ENCODE assay signal across 11 cellular contexts in genomic region chr3:157082305-157082981, GRCh38.
DNase-seq lines count a peak whose midpoint lies in the region; ATAC-seq and TF ChIP-seq lines count a peak whose summit lies in the region.
"Had no signal": no experiment of that assay in that cellular context is flagged by ENCODE, and none has a peak within 500 bp of the region (broad histone marks: within the 10 kb centered on the region; RNA-seq: fewer than 3 reads in every experiment).

No MANE protein-coding gene starts in this region.

- peak overlapping the region; percentile 85 to 96 (median 89) for H3K27ac Mint-ChIP-seq in CD4-positive, alpha-beta memory T cell
- H3K27ac Mint-ChIP-seq in naive thymus-derived CD8-positive, alpha-beta T cell = peak overlapping the region in 9 of 10 donors; percentile 7 to 80 (median 69)

- H3K4me2 ChIP-seq in MM.1S (ENCODE audit: low read depth, low read length) = no peak overlapping the region

- H3K36me3 Mint-ChIP-seq in CD4-positive, alpha-beta memory T cell = no peaks in the 10 kb centered on the region
- H3K36me3 Mint-ChIP-seq in naive thymus-derived CD8-positive, alpha-beta T cell = no peaks in the 10 kb centered on the region

- DNase-seq in CD4-positive, alpha-beta memory T cell = no peak
- DNase-seq in MM.1S (no peak), dorsolateral prefrontal cortex (peak in 5 of 10 donors; percentile 25 to 62 (median 58)), AG08396 (ENCODE audit: low spot score) (no peak), NCI-H1417 treated with DMSO at 0.1 percent for 48 hours (lab: John Stamatoyannopoulos, UW) (no peak), upper lobe of left lung (no peak), NCI-H1105 (lab: John Stamatoyannopoulos, UW) (no peak)
- DNase-seq in naive thymus-derived CD8-positive, alpha-beta T cell = no peak
- DNase-seq: GF-D8, hippocampal formation had no signal

- H3K4me3 ChIP-seq in CD4-positive, alpha-beta memory T cell (ENCODE audit: low read length in 2 of 2) = no peak overlapping the region
- H3K4me3 ChIP-seq in MM.1S (ENCODE audit: low read length) (no peak overlapping the region), dorsolateral prefrontal cortex (peak overlapping the region in 2 of 59 donors; percentile 12 to 19), upper lobe of left lung (no peak overlapping the region)

- H3K9ac ChIP-seq in MM.1S (ENCODE audit: low read length) = no peak overlapping the region

- H3K9me3 ChIP-seq in CD4-positive, alpha-beta memory T cell (ENCODE audit: control insufficient read depth in 1 of 2, low read length in 2 of 2) = no peaks in the 10 kb centered on the region
- H3K9me3 ChIP-seq in MM.1S (replicated peaks; ENCODE audit: insufficient read depth, low read length) (no peaks in the 10 kb centered on the region), upper lobe of left lung (no peaks in the 10 kb centered on the region)
- H3K9me3 ChIP-seq: SJCRH30 had no signal

- no peaks in the 10 kb centered on the region for H3K9me3 Mint-ChIP-seq in CD4-positive, alpha-beta memory T cell
- no peaks in the 10 kb centered on the region for H3K9me3 Mint-ChIP-seq in naive thymus-derived CD8-positive, alpha-beta T cell

- H3K79me2 ChIP-seq in MM.1S (ENCODE audit: low read length) = no peaks in the 10 kb centered on the region

- no peaks in the 10 kb centered on the region for H3K9me2 ChIP-seq in MM.1S (replicated peaks; ENCODE audit: insufficient read depth, low read length)

- TF ChIP-seq POLR2A in upper lobe of left lung (IDR thresholded peaks at IDR 0.05) = no peak

- H3F3A ChIP-seq in MM.1S (ENCODE audit: insufficient read depth, low read length) = peaks cover 7% of the 10 kb centered on the region

- CTCF ChIA-PET in CD4-positive, alpha-beta memory T cell (lab: Charles Lee; ENCODE audit: partially characterized antibody) = interaction anchor here (0.6 to 20.1 kb wide), 26 partner anchors 10 to 1276 kb away, joined by 3 to 346 read pairs (median 4); partner anchors contain the start of genes C3orf33, SSR3 and TIPARP

- ATAC-seq in naive thymus-derived CD8-positive, alpha-beta T cell = no peak
- ATAC-seq in upper lobe of left lung (ENCODE audit: low FRiP score in 2 of 2) = no peak

- no peaks in the 10 kb centered on the region for H3K27me3 ChIP-seq in CD4-positive, alpha-beta memory T cell (ENCODE audit: insufficient read depth, low read length)
- H3K27me3 ChIP-seq in MM.1S (replicated peaks; ENCODE audit: insufficient read depth, low read length) (no peaks in the 10 kb centered on the region), dorsolateral prefrontal cortex (no peaks in the 10 kb centered on the region), upper lobe of left lung (no peaks in the 10 kb centered on the region)
- H3K27me3 ChIP-seq: SJCRH30 had no signal

- TF ChIP-seq EP300 in upper lobe of left lung (IDR thresholded peaks at IDR 0.05) = no peak

- 85 to 88% methylated on average over 11 of the region's 11 CpGs for WGBS in upper lobe of left lung, 2 donors

- H3K4me3 Mint-ChIP-seq in CD4-positive, alpha-beta memory T cell = peak overlapping the region in 1 of 8 donors; percentile 11
- H3K4me3 Mint-ChIP-seq in naive thymus-derived CD8-positive, alpha-beta T cell = no peak overlapping the region

- TF ChIP-seq CTCF in MM.1S (IDR thresholded peaks at IDR 0.05; ENCODE audit: low read length) (no peak), dorsolateral prefrontal cortex (IDR thresholded peaks at IDR 0.05 in 54 of 56, conservative IDR thresholded peaks at IDR 0.05 in 2 of 56; ENCODE audit: low read depth in 1 of 56, partially characterized antibody in 56 of 56) (no peak), upper lobe of left lung (IDR thresholded peaks at IDR 0.05) (no peak)

- POLR2A ChIA-PET in CD4-positive, alpha-beta memory T cell (lab: Charles Lee; ENCODE audit: partially characterized antibody) = interaction anchor here (0.7 to 5.9 kb wide), 8 partner anchors 15 to 528 kb away, joined by 3 to 52 read pairs (median 6); partner anchors contain the start of genes CCNL1, SSR3 and TIPARP
- POLR2A ChIA-PET in naive thymus-derived CD8-positive, alpha-beta T cell (lab: Charles Lee) = interaction anchor here (0.6 to 3.6 kb wide), 6 partner anchors 47 to 1326 kb away, joined by 3 to 18 read pairs (median 4); partner anchors contain the start of genes SSR3 and TIPARP

- no peaks in the 10 kb centered on the region for H3K27me3 Mint-ChIP-seq in CD4-positive, alpha-beta memory T cell
- H3K27me3 Mint-ChIP-seq in naive thymus-derived CD8-positive, alpha-beta T cell = no peaks in the 10 kb centered on the region

- intact Hi-C loops in CD4-positive, alpha-beta memory T cell (cut with micrococcal nuclease) = loop anchor here (5.0 kb wide), 1 partner anchor 1040 kb away; no protein-coding TSS in a partner anchor
- intact Hi-C loops in dorsolateral prefrontal cortex (cut with DNase I) = loop anchor here in 1 of 2 donors (1.0 to 5.0 kb wide), 3 partner anchors 408 to 930 kb away; partner anchors contain the start of genes SSR3 and TIPARP

- H3K36me3 ChIP-seq in CD4-positive, alpha-beta memory T cell (ENCODE audit: insufficient read depth, low read length) = no peaks in the 10 kb centered on the region
- H3K36me3 ChIP-seq in MM.1S (replicated peaks; ENCODE audit: insufficient read depth, low read length) (no peaks in the 10 kb centered on the region), upper lobe of left lung (no peaks in the 10 kb centered on the region)
- H3K36me3 ChIP-seq: SJCRH30 had no signal

- peaks cover 10 to 31% (median 18%) of the 10 kb centered on the region in 4 donors for H3K4me1 Mint-ChIP-seq in CD4-positive, alpha-beta memory T cell
- peaks cover 0 to 16% (median 11%) of the 10 kb centered on the region in 4 donors for H3K4me1 Mint-ChIP-seq in naive thymus-derived CD8-positive, alpha-beta T cell

- no peaks in the 10 kb centered on the region for H4K20me1 ChIP-seq in MM.1S (ENCODE audit: insufficient read depth, low read length)

- H3K27ac ChIP-seq in CD4-positive, alpha-beta memory T cell (ENCODE audit: low read depth, low read length) = peak overlapping the region; percentile 55
- H3K27ac ChIP-seq in MM.1S (ENCODE audit: low read length) (no peak overlapping the region), dorsolateral prefrontal cortex (peak overlapping the region; percentile 9 to 96 (median 86)), upper lobe of left lung (no peak overlapping the region)
- H3K27ac ChIP-seq: SJCRH30 had no signal

- H3K4me1 ChIP-seq in CD4-positive, alpha-beta memory T cell (ENCODE audit: insufficient read depth, low read length) = peaks cover 24% of the 10 kb centered on the region
- H3K4me1 ChIP-seq in MM.1S (ENCODE audit: low read length) (peaks cover 19% of the 10 kb centered on the region), upper lobe of left lung (peaks cover 5 to 14% (median 7%) of the 10 kb centered on the region in 4 donors)

- H2AFZ ChIP-seq in MM.1S (ENCODE audit: low read length) = peak overlapping the region; percentile 40; the same call in 1 of the 2 replicates

Comparison
In these comparisons a context has a peak if more than half of its experiments do, and no peak if none do; other contexts are left out.
1. H3K27ac ChIP-seq: peak in CD4-positive, alpha-beta memory T cell (single experiment) and dorsolateral prefrontal cortex (59 of 59); none in MM.1S (single experiment) and upper lobe of left lung (0 of 4).